8 cellular contexts compared by ENCODE assay signal in genomic region chr9:21110708-21111576, GRCh38. TPM values are rescaled to one million over a fixed set of nuclear protein-coding genes. Genes with fewer than 3 reads are reported as not detected.
DNase-seq lines count a peak whose midpoint lies in the region; ATAC-seq and TF ChIP-seq lines count a peak whose summit lies in the region.

No MANE protein-coding gene starts in this region.

- no peaks in the 10 kb centered on the region for H3K36me3 ChIP-seq in fibroblast of lung (ENCODE audit: control insufficient read depth, insufficient read depth, low read length)

- no peaks in the 10 kb centered on the region for H3K9me3 Mint-ChIP-seq in nephron

- no peaks in the 10 kb centered on the region for H4K20me1 ChIP-seq in fibroblast of lung (ENCODE audit: control insufficient read depth, extremely low read depth, insufficient read depth, low read length)

- in situ Hi-C loops in GM13976 (cut with MboI; ENCODE audit: low sequenced_read_pairs, unreplicated experiment): loop anchor here (25.0 kb wide), 2 partner anchors 749 to 1174 kb away; no protein-coding TSS in a partner anchor

- H3K4me3 ChIP-seq in AG10803 (ENCODE audit: low read length): no peak overlapping the region
- H3K4me3 ChIP-seq in fibroblast of lung (replicated peaks in 1 of 4; ENCODE audit: control extremely low read depth in 1 of 4, insufficient read depth in 1 of 4, low read depth in 3 of 4, low read length in 4 of 4): no peak overlapping the region

- H3K27me3 Mint-ChIP-seq in nephron (ENCODE audit: low read depth): no peaks in the 10 kb centered on the region

- H3K4me3 Mint-ChIP-seq in nephron: no peak overlapping the region

- H3K4me1 ChIP-seq in fibroblast of lung (ENCODE audit: control insufficient read depth, extremely low read depth, insufficient read depth, low read length): no peaks in the 10 kb centered on the region

- H3K27me3 ChIP-seq in fibroblast of lung (ENCODE audit: control insufficient read depth, insufficient read depth, low read length): no peaks in the 10 kb centered on the region

- no peaks in the 10 kb centered on the region for H3K9me3 ChIP-seq in fibroblast of lung (ENCODE audit: control insufficient read depth, insufficient read depth, low read depth, low read length)

- H3K4me1 Mint-ChIP-seq in nephron: no peaks in the 10 kb centered on the region

- no peak overlapping the region for H2AFZ ChIP-seq in fibroblast of lung (ENCODE audit: low read length)

- ATAC-seq in HG02678 (IDR thresholded peaks at IDR 0.05; ENCODE audit: unreplicated experiment): peak; percentile 89
- peak; percentile 100 for ATAC-seq in SK-N-SH treated with all-trans-retinoic acid at 6 μM for 48 hours

- H3K27ac Mint-ChIP-seq in nephron: no peak overlapping the region

- H3K36me3 Mint-ChIP-seq in nephron (ENCODE audit: low read depth): no peaks in the 10 kb centered on the region

- no peak overlapping the region for H3K4me2 ChIP-seq in fibroblast of lung (ENCODE audit: extremely low read depth, insufficient read depth, low read length)

- no peaks in the 10 kb centered on the region for H3K79me2 ChIP-seq in fibroblast of lung (ENCODE audit: control insufficient read depth, insufficient read depth, low read length)

- no peak overlapping the region for H3K27ac ChIP-seq in fibroblast of lung (ENCODE audit: insufficient read depth, low read length)

- peak; percentile 93 for TF ChIP-seq CTCF in AG10803 (conservative IDR thresholded peaks at IDR 0.05; ENCODE audit: low read length)
- TF ChIP-seq CTCF in GM13976 (IDR thresholded peaks at IDR 0.05; ENCODE audit: borderline replicate concordance, control extremely low read depth, extremely low read depth, insufficient read depth, missing control alignments): peak; percentile 59
- TF ChIP-seq CTCF in fibroblast of lung (conservative IDR thresholded peaks at IDR 0.05 in 1 of 2, IDR thresholded peaks at IDR 0.05 in 1 of 2; ENCODE audit: low read depth in 1 of 2, low read length in 2 of 2): peak; percentile 79 to 82
- peak; percentile 81 to 90 (median 90) for TF ChIP-seq CTCF in nephron (IDR thresholded peaks at IDR 0.05; ENCODE audit: unreplicated experiment in 3 of 3)

- H3K9ac ChIP-seq in fibroblast of lung (ENCODE audit: insufficient read depth, low read length): no peak overlapping the region

- peak; percentile 74 for DNase-seq in AG10803 (ENCODE audit: low read depth)
- peak; percentile 60 for DNase-seq in GM13976 (ENCODE audit: low spot score)
- DNase-seq in NCI-H1048 (lab: John Stamatoyannopoulos, UW): peak; percentile 14
- peak; percentile 62 to 87 for DNase-seq in fibroblast of lung (ENCODE audit: low read depth in 2 of 2)
- DNase-seq in stimulated activated CD4-positive, alpha-beta T cell treated with anti-CD3 and anti-CD28 coated beads, Interleukin-4, amount 100 ng/mL, for 1 hour: no peak

TF ChIP-seq in SK-N-SH treated with all-trans-retinoic acid at 6 μM for 48 hours, 23 proteins besides CTCF, POLR2A, EP300 and RAD21:
- TF ChIP-seq BACH2 (CRISPR knock-in tag; IDR thresholded peaks at IDR 0.05; ENCODE audit: borderline replicate concordance) (no peak), ZFP30 (CRISPR knock-in tag; IDR thresholded peaks at IDR 0.05) (no peak), ZNF565 (CRISPR knock-in tag; conservative IDR thresholded peaks at IDR 0.05; ENCODE audit: low read depth) (no peak), ZFP3 (CRISPR knock-in tag; IDR thresholded peaks at IDR 0.05) (no peak), ZNF70 (CRISPR knock-in tag; IDR thresholded peaks at IDR 0.05) (no peak), CSDC2 (CRISPR knock-in tag; IDR thresholded peaks at IDR 0.05) (no peak), ISL1 (CRISPR knock-in tag; IDR thresholded peaks at IDR 0.05) (no peak), ARNTL (CRISPR knock-in tag; IDR thresholded peaks at IDR 0.05; ENCODE audit: borderline replicate concordance, low read depth) (no peak), ESRRG (CRISPR knock-in tag; IDR thresholded peaks at IDR 0.05) (no peak), PATZ1 (CRISPR knock-in tag; IDR thresholded peaks at IDR 0.05; ENCODE audit: borderline replicate concordance) (no peak), CSRNP3 (CRISPR knock-in tag; IDR thresholded peaks at IDR 0.05) (no peak), OSR1 (CRISPR knock-in tag; IDR thresholded peaks at IDR 0.05) (no peak), TOX (CRISPR knock-in tag; IDR thresholded peaks at IDR 0.05; ENCODE audit: borderline replicate concordance) (no peak), SNAI2 (CRISPR knock-in tag; IDR thresholded peaks at IDR 0.05) (no peak), PPARA (CRISPR knock-in tag; IDR thresholded peaks at IDR 0.05; ENCODE audit: borderline replicate concordance) (no peak), ZNF8 (CRISPR knock-in tag; IDR thresholded peaks at IDR 0.05) (no peak), ZC3H10 (CRISPR knock-in tag; IDR thresholded peaks at IDR 0.05) (no peak), CREB5 (CRISPR knock-in tag; IDR thresholded peaks at IDR 0.05; ENCODE audit: low read depth) (no peak)
TF ChIP-seq in SK-N-SH treated with all-trans-retinoic acid at 6 μM for 48 hours: peak in this region for 0.

RNA-seq across cellular contexts. Expression of gene IFNW1, which starts 30.7 kb away (rescaled TPM):
- total RNA-seq in fibroblast of lung: not detected in 2 replicates
- not detected in 2 replicates for polyA plus RNA-seq in fibroblast of lung
- not detected in 2 replicates for polyA plus RNA-seq in fibroblast of lung (2012)
- not detected in 2 replicates for polyA minus RNA-seq in fibroblast of lung (ENCODE audit: low replicate concordance)

RNA-seq across cellular contexts. Expression of gene IFNB1, which starts 33.2 kb away (rescaled TPM):
- under 0.01 and 0.17 TPM in 2 replicates for total RNA-seq in fibroblast of lung
- polyA plus RNA-seq in fibroblast of lung: not detected in 2 replicates
- not detected in 2 replicates for polyA plus RNA-seq in fibroblast of lung (2012)
- not detected in 2 replicates for polyA minus RNA-seq in fibroblast of lung (ENCODE audit: low replicate concordance)

RNA-seq across cellular contexts. Expression of gene IFNA21, which starts 55.5 kb away (rescaled TPM):
- total RNA-seq in fibroblast of lung: not detected in 2 replicates
- polyA plus RNA-seq in fibroblast of lung: not detected in 2 replicates
- not detected in 2 replicates for polyA plus RNA-seq in fibroblast of lung (2012)
- polyA minus RNA-seq in fibroblast of lung (ENCODE audit: low replicate concordance): not detected in 2 replicates
